Comparison of ENCODE assay signal across 7 cellular contexts in the genomic region with DNA sequence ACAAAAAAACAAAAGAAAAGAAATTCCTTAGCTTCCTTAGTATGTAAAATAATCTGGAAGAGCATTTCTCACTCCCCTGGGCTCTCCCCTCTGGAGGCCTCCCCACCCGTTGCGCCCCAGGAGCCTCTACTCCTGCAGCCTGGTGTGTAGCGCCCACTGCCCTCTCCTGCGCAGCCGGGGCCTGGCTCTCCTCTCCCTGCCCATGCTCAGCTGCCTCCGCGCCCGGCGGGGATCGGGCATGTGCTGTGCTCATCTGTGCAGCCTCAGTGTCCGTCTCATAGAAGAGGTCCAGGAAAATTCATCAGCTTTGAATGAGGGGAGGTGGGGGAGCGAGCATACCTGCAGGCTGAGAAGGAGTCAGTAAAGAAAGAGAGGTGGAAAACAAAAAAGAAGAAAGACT.
"Had no signal": no experiment of that assay in that cellular context is flagged by ENCODE, and none has a peak within 500 bp of the region (broad histone marks: within the 10 kb centered on the region; RNA-seq: fewer than 3 reads in every experiment).

No MANE protein-coding gene starts in this region.

- H3K4me1 Mint-ChIP-seq: IgD-negative memory B cell had no signal

- ATAC-seq: HepG2 had no signal

- H3K4me3 Mint-ChIP-seq: IgD-negative memory B cell had no signal

- H3K27ac Mint-ChIP-seq: IgD-negative memory B cell had no signal

- H3K4me2 ChIP-seq: KMS-11 had no signal

- H3K36me3 Mint-ChIP-seq: IgD-negative memory B cell had no signal

- DNase-seq: GOT3, HCEC 1CT, KBM-7 had no signal

- H3K27ac ChIP-seq: HL-60, KMS-11 had no signal

- H3K9ac ChIP-seq: KMS-11 had no signal
